Comparison of ENCODE assay signal across 8 cellular contexts in genomic region chr1:103106426-103107321, GRCh38. TPM values are rescaled to one million over a fixed set of nuclear protein-coding genes. Genes with fewer than 3 reads are reported as not detected.
A peak's percentile ranks its signal among the peaks of the same experiment; 100 is the strongest.
DNase-seq lines count a peak whose midpoint lies in the region; ATAC-seq and TF ChIP-seq lines count a peak whose summit lies in the region.

No MANE protein-coding gene starts in this region.

- DNase-seq in GM10248 (ENCODE audit: extremely low spot score) (peak; percentile 34), HFF-Myc (ENCODE audit: extremely low read depth, low read depth) (no peak), MG63 (peak; percentile 20), WERI-Rb-1 (peak; percentile 33), right cardiac atrium (peak; percentile 14 to 39 (median 17))

- H3K4me1 ChIP-seq in right cardiac atrium (ENCODE audit: control insufficient read depth, insufficient read depth, low read length), result no peaks in the 10 kb centered on the region
- H3K4me1 ChIP-seq in rectal smooth muscle tissue (ENCODE audit: control insufficient read depth, insufficient read depth, low read length), result peaks cover 3% of the 10 kb centered on the region

- H3K27me3 ChIP-seq in MG63 (peaks cover 3% of the 10 kb centered on the region; the same call in 1 of the 2 replicates), WERI-Rb-1 (ENCODE audit: insufficient read depth, low read depth, severe bottlenecking) (no peaks in the 10 kb centered on the region), right cardiac atrium (ENCODE audit: control insufficient read depth, insufficient read depth) (no peaks in the 10 kb centered on the region), rectal smooth muscle tissue (ENCODE audit: control insufficient read depth, insufficient read depth, low read length) (no peaks in the 10 kb centered on the region)

- CTCF ChIA-PET in GM10248 (lab: Yijun Ruan, JAX), result interaction anchor here (0.8 to 5.6 kb wide), 11 partner anchors 12 to 420 kb away, joined by 3 to 45 read pairs (median 4); no protein-coding TSS in a partner anchor

- ATAC-seq in right cardiac atrium, result peak; percentile 75 to 81
- ATAC-seq in GM19467 (IDR thresholded peaks at IDR 0.05; ENCODE audit: unreplicated experiment), result no peak

- H3K4me3 ChIP-seq in HFF-Myc (replicated peaks; ENCODE audit: low read depth, low read length) (peak overlapping the region; percentile 61), MG63 (peak overlapping the region; percentile 15; the same call in 1 of the 2 replicates), WERI-Rb-1 (ENCODE audit: low read depth, low read length) (peak overlapping the region; percentile 53), right cardiac atrium (ENCODE audit: low read length) (peak overlapping the region; percentile 59), rectal smooth muscle tissue (ENCODE audit: low read length) (peak overlapping the region; percentile 60)

- POLR2A ChIA-PET in GM10248 (lab: Yijun Ruan, JAX), result no interaction called here

- no peak overlapping the region for H3K9ac ChIP-seq in rectal smooth muscle tissue (ENCODE audit: low read length)

- H3K36me3 ChIP-seq in MG63 (no peaks in the 10 kb centered on the region), WERI-Rb-1 (no peaks in the 10 kb centered on the region), rectal smooth muscle tissue (ENCODE audit: control insufficient read depth, insufficient read depth, low read length) (no peaks in the 10 kb centered on the region)

- intact Hi-C loops in right cardiac atrium (cut with DNase I), result loop anchor here in 1 of 4 donors (10.0 kb wide), 1 partner anchor 408 kb away; no protein-coding TSS in a partner anchor

- TF ChIP-seq CTCF in 22Rv1 (IDR thresholded peaks at IDR 0.05) (peak; percentile 80), GM10248 (IDR thresholded peaks at IDR 0.05; ENCODE audit: control extremely low read depth, extremely low read depth, low read depth, missing control alignments) (peak; percentile 34), HFF-Myc (IDR thresholded peaks at IDR 0.05; ENCODE audit: low read depth, low read length, missing control alignments) (peak; percentile 48), WERI-Rb-1 (IDR thresholded peaks at IDR 0.05; ENCODE audit: low read depth, low read length) (peak; percentile 34; the same call in 1 of the 2 replicates)

- 2% methylated on average over 22 of the region's 22 CpGs for whole genome bisulfite sequencing in right cardiac atrium

- no peaks in the 10 kb centered on the region for H3K9me3 ChIP-seq in MG63
- H3K9me3 ChIP-seq in WERI-Rb-1 (ENCODE audit: severe bottlenecking), result no peaks in the 10 kb centered on the region
- no peaks in the 10 kb centered on the region for H3K9me3 ChIP-seq in right cardiac atrium (ENCODE audit: control insufficient read depth, low read length)

- H3K27ac ChIP-seq in 22Rv1 (no peak overlapping the region), WERI-Rb-1 (no peak overlapping the region), right cardiac atrium (ENCODE audit: low read length) (no peak overlapping the region), rectal smooth muscle tissue (ENCODE audit: low read depth, low read length) (no peak overlapping the region)

RNA-seq across cellular contexts. Expression of gene COL11A1, which starts 1.6 kb away (rescaled TPM):
- total RNA-seq in MG63 (2014; rRNA removed; shearing (Covaris generic); ENCODE audit: low replicate concordance), result 0.27 TPM in 1 of 2 replicates, not detected in the other
- not detected for total RNA-seq in right cardiac atrium
- 0.05 TPM for polyA plus RNA-seq in right cardiac atrium
